ENCODE assay signal across 14 cellular contexts in genomic region chr21:32334980-32335471, GRCh38. TPM values are rescaled to one million over a fixed set of nuclear protein-coding genes. Genes with fewer than 3 reads are reported as not detected.
DNase-seq lines count a peak whose midpoint lies in the region; ATAC-seq lines count a peak whose summit lies in the region.
"Had no signal": no experiment of that assay in that cellular context is flagged by ENCODE, and none has a peak within 500 bp of the region (broad histone marks: within the 10 kb centered on the region; RNA-seq: fewer than 3 reads in every experiment).

No MANE protein-coding gene starts in this region.

- H3K9me3 ChIP-seq in mesenchymal stem cell (ENCODE audit: control insufficient read depth, low read length): no peaks in the 10 kb centered on the region
- H3K9me3 ChIP-seq: stomach had no signal

- no peak overlapping the region for H4K91ac ChIP-seq in mesenchymal stem cell (ENCODE audit: low read length)

- H3K4ac ChIP-seq in mesenchymal stem cell (ENCODE audit: low read depth in 1 of 2, low read length in 2 of 2): no peak overlapping the region

- no peaks in the 10 kb centered on the region for H3K27me3 Mint-ChIP-seq in stimulated activated naive CD8-positive, alpha-beta T cell treated with anti-CD3 and anti-CD28 coated beads, Interleukin-15, amount 100 ng/mL, for 72 hours
- H3K27me3 Mint-ChIP-seq: activated naive CD8-positive, alpha-beta T cell treated with anti-CD3 and anti-CD28 coated beads, Interleukin-2, amount 50 U/mL, for 24 hours had no signal

- no peak overlapping the region for H4K8ac ChIP-seq in mesenchymal stem cell (ENCODE audit: low read length)

- no peaks in the 10 kb centered on the region for H3K4me1 Mint-ChIP-seq in stimulated activated naive CD8-positive, alpha-beta T cell treated with anti-CD3 and anti-CD28 coated beads, Interleukin-15, amount 100 ng/mL, for 72 hours
- H3K4me1 Mint-ChIP-seq: activated naive CD8-positive, alpha-beta T cell treated with anti-CD3 and anti-CD28 coated beads, Interleukin-2, amount 50 U/mL, for 24 hours had no signal

- no peak overlapping the region for H3K4me3 ChIP-seq in mesenchymal stem cell (ENCODE audit: insufficient read depth in 1 of 2, low read depth in 1 of 2, low read length in 2 of 2)
- H3K4me3 ChIP-seq: stomach had no signal

- H3K36me3 ChIP-seq in mesenchymal stem cell (ENCODE audit: control insufficient read depth in 1 of 2, insufficient read depth in 2 of 2, low read depth in 1 of 2, low read length in 2 of 2): peaks cover 47 to 90% of the 10 kb centered on the region in 2 experiments

- H3K18ac ChIP-seq in mesenchymal stem cell (ENCODE audit: low read depth in 1 of 2, low read length in 2 of 2): no peak overlapping the region

- H3K14ac ChIP-seq in mesenchymal stem cell (ENCODE audit: low read length in 2 of 2): no peak overlapping the region

- H2BK120ac ChIP-seq in mesenchymal stem cell (ENCODE audit: low read depth, low read length): no peak overlapping the region

- no peak for ATAC-seq in stimulated activated naive CD8-positive, alpha-beta T cell treated with anti-CD3 and anti-CD28 coated beads, Interleukin-15, amount 100 ng/mL, for 72 hours
- no peak for ATAC-seq in stimulated activated naive CD8-positive, alpha-beta T cell treated with anti-CD3 and anti-CD28 coated beads, Interleukin-15, Interleukin-2, amounts not matched to agents 100 U/mL and 50 U/mL, for 24 hours
- ATAC-seq in HG02970 (IDR thresholded peaks at IDR 0.05; ENCODE audit: low FRiP score, unreplicated experiment): no peak
- ATAC-seq: HepG2 had no signal

- no peak overlapping the region for H2BK12ac ChIP-seq in mesenchymal stem cell (ENCODE audit: low read length in 2 of 2)

- H3K9me3 Mint-ChIP-seq in stimulated activated naive CD8-positive, alpha-beta T cell treated with anti-CD3 and anti-CD28 coated beads, Interleukin-15, amount 100 ng/mL, for 72 hours: no peaks in the 10 kb centered on the region
- H3K9me3 Mint-ChIP-seq: activated naive CD8-positive, alpha-beta T cell treated with anti-CD3 and anti-CD28 coated beads, Interleukin-2, amount 50 U/mL, for 24 hours had no signal

- peaks cover 20% of the 10 kb centered on the region for H3K79me1 ChIP-seq in mesenchymal stem cell (replicated peaks; ENCODE audit: low read length, poor library complexity, severe bottlenecking)

- no peak overlapping the region for H3K4me2 ChIP-seq in mesenchymal stem cell (ENCODE audit: low read length, poor library complexity, severe bottlenecking)

- no peaks in the 10 kb centered on the region for H3K27me3 ChIP-seq in mesenchymal stem cell (ENCODE audit: control insufficient read depth in 1 of 2, insufficient read depth in 1 of 2, low read length in 2 of 2)
- H3K27me3 ChIP-seq: stomach had no signal

- peaks cover 29% of the 10 kb centered on the region for H3K4me1 ChIP-seq in mesenchymal stem cell (ENCODE audit: control insufficient read depth, insufficient read depth, low read depth, low read length)

- no peak overlapping the region for H2AFZ ChIP-seq in mesenchymal stem cell (ENCODE audit: low read depth, low read length)

- no peak overlapping the region for H2BK5ac ChIP-seq in mesenchymal stem cell (ENCODE audit: low read depth, low read length, poor library complexity, severe bottlenecking)

- H3K23ac ChIP-seq in mesenchymal stem cell (ENCODE audit: low read length in 2 of 2): no peak overlapping the region

- peak overlapping the region; percentile 12 for H2AK5ac ChIP-seq in mesenchymal stem cell (ENCODE audit: low read length, severe bottlenecking)

- H3K27ac ChIP-seq in mesenchymal stem cell (ENCODE audit: low read length, poor library complexity, severe bottlenecking): peak overlapping the region; percentile 65
- H3K27ac ChIP-seq: stomach had no signal

- H3K27ac Mint-ChIP-seq in stimulated activated naive CD8-positive, alpha-beta T cell treated with anti-CD3 and anti-CD28 coated beads, Interleukin-15, amount 100 ng/mL, for 72 hours: peak overlapping the region; percentile 43 to 72
- H3K27ac Mint-ChIP-seq: activated naive CD8-positive, alpha-beta T cell treated with anti-CD3 and anti-CD28 coated beads, Interleukin-2, amount 50 U/mL, for 24 hours had no signal

- H3K4me3 Mint-ChIP-seq in stimulated activated naive CD8-positive, alpha-beta T cell treated with anti-CD3 and anti-CD28 coated beads, Interleukin-15, amount 100 ng/mL, for 72 hours: no peak overlapping the region
- H3K4me3 Mint-ChIP-seq: activated naive CD8-positive, alpha-beta T cell treated with anti-CD3 and anti-CD28 coated beads, Interleukin-2, amount 50 U/mL, for 24 hours had no signal

- WGBS in mesenchymal stem cell: 85% methylated on average over 11 of the region's 11 CpGs

- no peak overlapping the region for H3K9ac ChIP-seq in mesenchymal stem cell (ENCODE audit: low read length)

- no peak for DNase-seq in stimulated activated naive CD8-positive, alpha-beta T cell treated with anti-CD3 and anti-CD28 coated beads, Interleukin-15, amount 100 ng/mL, for 72 hours
- no peak for DNase-seq in stimulated activated naive CD8-positive, alpha-beta T cell treated with anti-CD3 and anti-CD28 coated beads, Interleukin-15, Interleukin-2, amounts not matched to agents 100 U/mL and 50 U/mL, for 24 hours
- DNase-seq in cerebellum (ENCODE audit: low spot score) (peak; percentile 73), mesenchymal stem cell (peak; percentile 3), Kasumi-1 (lab: John Stamatoyannopoulos, UW) (no peak), AG08396 (ENCODE audit: low spot score) (no peak), hepatic stellate cell (ENCODE audit: low spot score) (no peak)
- DNase-seq: activated naive CD8-positive, alpha-beta T cell treated with anti-CD3 and anti-CD28 coated beads, Interleukin-2, amount 50 U/mL, for 24 hours; NCI-H146; stimulated activated CD4-positive, alpha-beta T cell treated with anti-CD3 and anti-CD28 coated beads, Interleukin-1b, Interleukin-23, amount 100 ng/mL, for 48 hours; stomach had no signal

- no peak overlapping the region for H2BK15ac ChIP-seq in mesenchymal stem cell (ENCODE audit: low read depth, poor library complexity, severe bottlenecking)

RNA-seq across cellular contexts. Expression of gene MRAP, which starts 36.4 kb away (rescaled TPM):
- total RNA-seq in cerebellum: 1.00 TPM
- not detected for polyA plus RNA-seq in mesenchymal stem cell (2013, experiment 1 of 2)
- not detected for polyA plus RNA-seq in mesenchymal stem cell (2013, experiment 2 of 2)
- polyA plus RNA-seq: keratinocyte had no signal

RNA-seq across cellular contexts. Expression of gene MIS18A, which starts 56.2 kb away (rescaled TPM):
- total RNA-seq in cerebellum: 11.4 TPM
- 7.5 TPM for polyA plus RNA-seq in mesenchymal stem cell (2013, experiment 1 of 2)
- 8.1 TPM for polyA plus RNA-seq in mesenchymal stem cell (2013, experiment 2 of 2)

RNA-seq across cellular contexts. Expression of gene URB1, which starts 57.8 kb away (rescaled TPM):
- total RNA-seq in cerebellum: 20.6 TPM
- polyA plus RNA-seq in mesenchymal stem cell (2013, experiment 1 of 2): 2.4 TPM
- polyA plus RNA-seq in mesenchymal stem cell (2013, experiment 2 of 2): 2.2 TPM

Comparison
In these comparisons a context has a peak if more than half of its experiments do, and no peak if none do; other contexts are left out.
1. DNase-seq: peak in cerebellum (single experiment) and mesenchymal stem cell (single experiment); none in stimulated activated naive CD8-positive, alpha-beta T cell treated with anti-CD3 and anti-CD28 coated beads, Interleukin-15, amount 100 ng/mL, for 72 hours (0 of 2), stimulated activated naive CD8-positive, alpha-beta T cell treated with anti-CD3 and anti-CD28 coated beads, Interleukin-15, Interleukin-2, amounts not matched to agents 100 U/mL and 50 U/mL, for 24 hours (single experiment), Kasumi-1 (0 of 2), AG08396 (single experiment) and hepatic stellate cell (single experiment).